ENCODE assay signal across 17 cellular contexts in the genomic region with DNA sequence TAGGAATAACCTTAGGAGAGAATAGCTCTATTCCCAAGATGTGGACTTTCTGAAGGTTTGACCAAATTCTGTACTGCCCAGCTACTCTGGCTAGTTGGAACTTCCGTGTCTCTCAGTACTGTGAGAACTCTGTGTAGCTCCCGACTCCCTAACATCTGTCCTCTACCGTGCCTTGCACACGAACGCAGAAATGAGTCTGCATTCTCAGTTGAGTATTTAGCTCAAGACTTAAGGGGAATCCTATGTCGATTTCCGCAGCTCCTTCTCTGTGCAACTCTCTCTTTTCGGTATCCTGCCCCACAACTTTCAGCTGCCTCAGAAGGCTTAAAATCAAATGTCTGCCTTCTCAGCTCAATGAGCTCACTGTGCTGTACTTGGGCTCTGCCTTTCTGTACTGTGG.
A peak's percentile ranks its signal among the peaks of the same experiment; 100 is the strongest.
DNase-seq lines count a peak whose midpoint lies in the region; ATAC-seq, FAIRE-seq and TF ChIP-seq lines count a peak whose summit lies in the region.
"Had no signal": no experiment of that assay in that cellular context is flagged by ENCODE, and none has a peak within 500 bp of the region (broad histone marks: within the 10 kb centered on the region; RNA-seq: fewer than 3 reads in every experiment).

No MANE protein-coding gene starts in this region.

- no peaks in the 10 kb centered on the region for H3K9me3 Mint-ChIP-seq in activated naive CD8-positive, alpha-beta T cell treated with anti-CD3 and anti-CD28 coated beads, Interleukin-2, amount 50 U/mL, for 24 hours
- H3K9me3 Mint-ChIP-seq in activated naive CD8-positive, alpha-beta T cell treated with anti-CD3 and anti-CD28 coated beads for 36 hours, result peaks cover 3% of the 10 kb centered on the region
- no peaks in the 10 kb centered on the region; the same call in 2 of the 3 replicates for H3K9me3 Mint-ChIP-seq in GM23338
- H3K9me3 Mint-ChIP-seq in endodermal cell, result no peaks in the 10 kb centered on the region
- H3K9me3 Mint-ChIP-seq: CD8-positive, alpha-beta T cell; H9 had no signal

- no peaks in the 10 kb centered on the region for H3K9me2 ChIP-seq in GM23338 (ENCODE audit: insufficient read depth)

- TF ChIP-seq CTCF in GM23338 (conservative IDR thresholded peaks at IDR 0.05; ENCODE audit: low read depth in 2 of 2) (no peak), endodermal cell (conservative IDR thresholded peaks at IDR 0.05) (no peak), D721Med (IDR thresholded peaks at IDR 0.05; ENCODE audit: insufficient read depth, missing control alignments) (no peak)

- H3K79me2 ChIP-seq in GM23338 (replicated peaks; ENCODE audit: insufficient read depth), result no peaks in the 10 kb centered on the region
- no peaks in the 10 kb centered on the region for H3K79me2 ChIP-seq in trophoblast cell (ENCODE audit: control insufficient read depth, insufficient read depth, low read length, poor library complexity)

- no peaks in the 10 kb centered on the region for H3F3A ChIP-seq in GM23338 (replicated peaks; ENCODE audit: low read depth)

- no peak overlapping the region for H3K14ac ChIP-seq in trophoblast cell (ENCODE audit: low read length)

- ATAC-seq in activated naive CD8-positive, alpha-beta T cell treated with anti-CD3 and anti-CD28 coated beads, Interleukin-2, amount 50 U/mL, for 24 hours, result peak; percentile 36
- no peak for ATAC-seq in GM23338
- ATAC-seq: CD8-positive, alpha-beta T cell had no signal

- H3K9ac ChIP-seq in endodermal cell (ENCODE audit: extremely low read depth, low read length, poor library complexity, severe bottlenecking), result no peak overlapping the region
- no peak overlapping the region for H3K9ac ChIP-seq in trophoblast cell (ENCODE audit: low read length)

- no peak overlapping the region for H2BK5ac ChIP-seq in trophoblast cell (ENCODE audit: low read depth, low read length, poor library complexity)

- peak overlapping the region; percentile 67; the same call in 1 of the 2 replicates for H2AFZ ChIP-seq in GM23338
- no peak overlapping the region for H2AFZ ChIP-seq in trophoblast cell (ENCODE audit: insufficient read depth, low read length, poor library complexity)

- H3K27ac ChIP-seq in GM23338 (ENCODE audit: low read depth) (no peak overlapping the region), endodermal cell (ENCODE audit: low read depth, low read length) (no peak overlapping the region), trophoblast cell (ENCODE audit: low read depth, low read length) (no peak overlapping the region)

- H3K36me3 ChIP-seq in GM23338 (ENCODE audit: insufficient read depth) (no peaks in the 10 kb centered on the region), endodermal cell (ENCODE audit: control insufficient read depth, insufficient read depth, low read length) (no peaks in the 10 kb centered on the region), trophoblast cell (ENCODE audit: control insufficient read depth in 1 of 2, insufficient read depth in 2 of 2, low read length in 2 of 2) (no peaks in the 10 kb centered on the region)

- H4K91ac ChIP-seq in trophoblast cell (ENCODE audit: low read depth, low read length), result no peak overlapping the region

- H3K79me1 ChIP-seq in trophoblast cell (ENCODE audit: low read length), result no peaks in the 10 kb centered on the region

- H3K27me3 ChIP-seq in GM23338 (ENCODE audit: insufficient read depth), result no peaks in the 10 kb centered on the region
- peaks cover 4% of the 10 kb centered on the region for H3K27me3 ChIP-seq in endodermal cell (ENCODE audit: control insufficient read depth, insufficient read depth, low read length, poor library complexity, severe bottlenecking)
- no peaks in the 10 kb centered on the region for H3K27me3 ChIP-seq in trophoblast cell (ENCODE audit: insufficient read depth, low read length)

- no peak overlapping the region for H3K4me3 ChIP-seq in GM23338
- H3K4me3 ChIP-seq in endodermal cell (ENCODE audit: low read length), result no peak overlapping the region
- H3K4me3 ChIP-seq in trophoblast cell (ENCODE audit: low read depth, low read length), result no peak overlapping the region

- peaks cover 19% of the 10 kb centered on the region for H3K4me1 Mint-ChIP-seq in activated naive CD8-positive, alpha-beta T cell treated with anti-CD3 and anti-CD28 coated beads, Interleukin-2, amount 50 U/mL, for 24 hours
- H3K4me1 Mint-ChIP-seq in activated naive CD8-positive, alpha-beta T cell treated with anti-CD3 and anti-CD28 coated beads for 36 hours, result peaks cover 13% of the 10 kb centered on the region
- H3K4me1 Mint-ChIP-seq in GM23338 (peaks cover 3% of the 10 kb centered on the region; the same call in 1 of the 3 replicates), endodermal cell (no peaks in the 10 kb centered on the region)

- no peak overlapping the region for H2BK120ac ChIP-seq in trophoblast cell (ENCODE audit: insufficient read depth, low read length, poor library complexity)

- H3K23ac ChIP-seq in trophoblast cell (ENCODE audit: low read length), result peak overlapping the region; percentile 46

- no peaks in the 10 kb centered on the region for H4K20me1 ChIP-seq in GM23338 (replicated peaks; ENCODE audit: insufficient read depth)

- H3K4me1 ChIP-seq in GM23338 (ENCODE audit: insufficient read depth) (no peaks in the 10 kb centered on the region; the same call in 1 of the 2 replicates), endodermal cell (ENCODE audit: control insufficient read depth, insufficient read depth, low read length) (no peaks in the 10 kb centered on the region), trophoblast cell (ENCODE audit: control insufficient read depth in 1 of 2, insufficient read depth in 2 of 2, low read length in 2 of 2) (no peaks in the 10 kb centered on the region)

- H3K4me3 Mint-ChIP-seq in activated naive CD8-positive, alpha-beta T cell treated with anti-CD3 and anti-CD28 coated beads, Interleukin-2, amount 50 U/mL, for 24 hours, result no peak overlapping the region
- no peak overlapping the region for H3K4me3 Mint-ChIP-seq in activated naive CD8-positive, alpha-beta T cell treated with anti-CD3 and anti-CD28 coated beads for 36 hours
- H3K4me3 Mint-ChIP-seq in GM23338 (no peak overlapping the region), endodermal cell (no peak overlapping the region)
- H3K4me3 Mint-ChIP-seq: B cell; CD8-positive, alpha-beta T cell; H9 had no signal

- no peak overlapping the region for H3K18ac ChIP-seq in trophoblast cell (ENCODE audit: low read length)

- H3K9me3 ChIP-seq in endodermal cell (ENCODE audit: control insufficient read depth, low read length) (no peaks in the 10 kb centered on the region), trophoblast cell (ENCODE audit: insufficient read depth, low read depth, low read length) (no peaks in the 10 kb centered on the region)

- no peak overlapping the region for H4K12ac ChIP-seq in trophoblast cell (ENCODE audit: low read depth, low read length)

- H3K4me2 ChIP-seq in GM23338, result no peak overlapping the region
- no peak overlapping the region for H3K4me2 ChIP-seq in trophoblast cell (ENCODE audit: low read length)

- no peak overlapping the region for H2AK5ac ChIP-seq in trophoblast cell (ENCODE audit: low read length)

- no peak overlapping the region for H3K4ac ChIP-seq in trophoblast cell (ENCODE audit: low read depth, low read length)

- no peak overlapping the region for H2BK12ac ChIP-seq in trophoblast cell (ENCODE audit: low read length)

- H3K36me3 Mint-ChIP-seq in activated naive CD8-positive, alpha-beta T cell treated with anti-CD3 and anti-CD28 coated beads, Interleukin-2, amount 50 U/mL, for 24 hours (ENCODE audit: low read depth), result no peaks in the 10 kb centered on the region
- peaks cover 1% of the 10 kb centered on the region for H3K36me3 Mint-ChIP-seq in activated naive CD8-positive, alpha-beta T cell treated with anti-CD3 and anti-CD28 coated beads for 36 hours
- H3K36me3 Mint-ChIP-seq in GM23338 (ENCODE audit: low read depth) (no peaks in the 10 kb centered on the region), endodermal cell (ENCODE audit: low read depth) (no peaks in the 10 kb centered on the region)
- H3K36me3 Mint-ChIP-seq: CD14-positive monocyte; CD8-positive, alpha-beta T cell had no signal

- WGBS in endodermal cell (ENCODE audit: insufficient coverage in 1 of 2, insufficient read length in 1 of 2), 2 experiments, result 88 to 90% methylated on average over 8 of the region's 8 CpGs
- WGBS in trophoblast cell (ENCODE audit: extremely low coverage, insufficient coverage, insufficient read length), result no CpG with 5 or more reads among the region's 8 CpGs

- no peak overlapping the region for H3K27ac Mint-ChIP-seq in activated naive CD8-positive, alpha-beta T cell treated with anti-CD3 and anti-CD28 coated beads, Interleukin-2, amount 50 U/mL, for 24 hours
- H3K27ac Mint-ChIP-seq in activated naive CD8-positive, alpha-beta T cell treated with anti-CD3 and anti-CD28 coated beads for 36 hours, result no peak overlapping the region
- H3K27ac Mint-ChIP-seq in GM23338 (no peak overlapping the region), endodermal cell (no peak overlapping the region)
- H3K27ac Mint-ChIP-seq: CD8-positive, alpha-beta T cell; H9 had no signal

- no peak overlapping the region for H4K8ac ChIP-seq in trophoblast cell (ENCODE audit: low read depth, low read length)

- no peak for FAIRE-seq in D721Med (lab: Jason Lieb, UNC)
- FAIRE-seq: A204.1, GM12892 had no signal

- DNase-seq in activated naive CD8-positive, alpha-beta T cell treated with anti-CD3 and anti-CD28 coated beads, Interleukin-2, amount 50 U/mL, for 24 hours, result no peak
- DNase-seq in activated naive CD8-positive, alpha-beta T cell treated with anti-CD3 and anti-CD28 coated beads for 36 hours, result no peak
- no peak for DNase-seq in GM23338 (ENCODE audit: low spot score)
- DNase-seq in endodermal cell, result peak; percentile 7
- DNase-seq in trophoblast cell, result no peak
- DNase-seq in D721Med (ENCODE audit: insufficient read length, low spot score), result no peak
- DNase-seq in stimulated activated naive CD4-positive, alpha-beta T cell treated with Interleukin-2 at 50 U/mL for 16 hours (lab: John Stamatoyannopoulos, UW), result no peak
- DNase-seq: CD8-positive, alpha-beta T cell; COR-L47; DND-41; GDM1; GOT3; H9 had no signal

- peaks cover 48% of the 10 kb centered on the region for H3K27me3 Mint-ChIP-seq in activated naive CD8-positive, alpha-beta T cell treated with anti-CD3 and anti-CD28 coated beads, Interleukin-2, amount 50 U/mL, for 24 hours
- H3K27me3 Mint-ChIP-seq in activated naive CD8-positive, alpha-beta T cell treated with anti-CD3 and anti-CD28 coated beads for 36 hours, result peaks cover 52% of the 10 kb centered on the region
- H3K27me3 Mint-ChIP-seq in GM23338 (ENCODE audit: insufficient read depth, low read depth, poor library complexity) (no peaks in the 10 kb centered on the region), endodermal cell (ENCODE audit: insufficient read depth) (peaks cover 9% of the 10 kb centered on the region)

TF ChIP-seq in GM23338, 12 proteins besides CTCF, POLR2A, EP300 and RAD21 (continues in another document):
- TF ChIP-seq EZH2phosphoT487 (IDR thresholded peaks at IDR 0.05; ENCODE audit: unreplicated experiment) (no peak), JUNB (IDR thresholded peaks at IDR 0.05; ENCODE audit: unreplicated experiment) (no peak), STAT1 (IDR thresholded peaks at IDR 0.05; ENCODE audit: unreplicated experiment) (no peak)
